In the genomic region with DNA sequence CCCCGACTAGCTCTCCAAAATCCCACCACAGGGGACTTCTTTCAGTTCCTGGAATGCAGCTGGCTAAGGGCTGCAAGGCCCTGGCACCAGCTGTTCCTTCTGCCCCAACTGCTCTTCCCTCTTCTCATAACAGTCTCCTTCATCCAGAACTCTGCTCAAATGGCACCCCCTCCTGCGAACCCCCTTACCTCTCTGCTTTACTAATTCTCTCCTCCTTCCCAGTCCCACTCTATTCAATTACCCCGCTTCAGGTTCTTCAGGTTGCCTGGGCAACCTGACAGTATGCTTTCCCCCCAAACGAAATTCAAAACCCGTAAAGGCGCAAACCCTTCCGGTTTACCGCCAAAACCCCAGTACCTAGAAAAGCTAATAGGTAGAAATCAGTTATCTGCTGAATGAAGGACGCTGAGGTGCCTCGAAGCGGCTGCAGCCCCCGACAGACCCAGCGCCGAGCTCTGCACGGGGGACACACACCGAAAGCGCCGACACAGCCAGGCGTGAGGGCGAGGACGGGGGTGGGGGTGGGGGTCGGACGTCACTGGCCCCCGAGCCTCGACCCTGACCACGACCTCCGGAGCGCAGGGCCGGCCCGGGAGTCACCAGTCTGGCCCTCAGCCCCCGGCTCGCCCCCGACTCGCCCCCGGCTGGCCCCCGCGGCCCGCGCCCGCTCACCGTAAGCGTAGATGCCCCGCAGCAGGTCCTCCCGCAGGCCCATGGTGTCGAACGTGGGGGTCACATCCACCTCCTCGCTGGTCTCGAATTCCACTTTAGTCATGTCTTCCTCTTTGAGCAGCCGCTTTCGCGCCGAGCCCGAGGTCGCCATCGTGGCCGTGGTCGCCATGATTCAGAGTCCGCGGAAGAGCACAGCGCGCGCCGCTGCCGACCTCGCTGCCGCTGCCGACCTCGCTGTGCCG, we compare ENCODE assay signal across 1 cellular context.
TF ChIP-seq lines count a peak whose summit lies in the region.

No MANE protein-coding gene starts in this region.

TF ChIP-seq in GM23338, 12 proteins besides CTCF, POLR2A, EP300 and RAD21:
- TF ChIP-seq, protein P1, sequence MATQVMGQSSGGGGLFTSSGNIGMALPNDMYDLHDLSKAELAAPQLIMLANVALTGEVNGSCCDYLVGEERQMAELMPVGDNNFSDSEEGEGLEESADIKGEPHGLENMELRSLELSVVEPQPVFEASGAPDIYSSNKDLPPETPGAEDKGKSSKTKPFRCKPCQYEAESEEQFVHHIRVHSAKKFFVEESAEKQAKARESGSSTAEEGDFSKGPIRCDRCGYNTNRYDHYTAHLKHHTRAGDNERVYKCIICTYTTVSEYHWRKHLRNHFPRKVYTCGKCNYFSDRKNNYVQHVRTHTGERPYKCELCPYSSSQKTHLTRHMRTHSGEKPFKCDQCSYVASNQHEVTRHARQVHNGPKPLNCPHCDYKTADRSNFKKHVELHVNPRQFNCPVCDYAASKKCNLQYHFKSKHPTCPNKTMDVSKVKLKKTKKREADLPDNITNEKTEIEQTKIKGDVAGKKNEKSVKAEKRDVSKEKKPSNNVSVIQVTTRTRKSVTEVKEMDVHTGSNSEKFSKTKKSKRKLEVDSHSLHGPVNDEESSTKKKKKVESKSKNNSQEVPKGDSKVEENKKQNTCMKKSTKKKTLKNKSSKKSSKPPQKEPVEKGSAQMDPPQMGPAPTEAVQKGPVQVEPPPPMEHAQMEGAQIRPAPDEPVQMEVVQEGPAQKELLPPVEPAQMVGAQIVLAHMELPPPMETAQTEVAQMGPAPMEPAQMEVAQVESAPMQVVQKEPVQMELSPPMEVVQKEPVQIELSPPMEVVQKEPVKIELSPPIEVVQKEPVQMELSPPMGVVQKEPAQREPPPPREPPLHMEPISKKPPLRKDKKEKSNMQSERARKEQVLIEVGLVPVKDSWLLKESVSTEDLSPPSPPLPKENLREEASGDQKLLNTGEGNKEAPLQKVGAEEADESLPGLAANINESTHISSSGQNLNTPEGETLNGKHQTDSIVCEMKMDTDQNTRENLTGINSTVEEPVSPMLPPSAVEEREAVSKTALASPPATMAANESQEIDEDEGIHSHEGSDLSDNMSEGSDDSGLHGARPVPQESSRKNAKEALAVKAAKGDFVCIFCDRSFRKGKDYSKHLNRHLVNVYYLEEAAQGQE (IDR thresholded peaks at IDR 0.05; ENCODE audit: unreplicated experiment), result no peak
- TF ChIP-seq EZH2 (IDR thresholded peaks at IDR 0.05; ENCODE audit: low read depth, unreplicated experiment) (no peak), ZNF331 (CRISPR knock-in tag; IDR thresholded peaks at IDR 0.05; ENCODE audit: low read depth) (no peak), ZNF462 (CRISPR knock-in tag; IDR thresholded peaks at IDR 0.05) (no peak), CREB1 (CRISPR knock-in tag; IDR thresholded peaks at IDR 0.05; ENCODE audit: low read depth) (peak; percentile 5; the same call in 1 of the 2 replicates), EZH2phosphoT487 (IDR thresholded peaks at IDR 0.05; ENCODE audit: unreplicated experiment) (no peak)
- TF ChIP-seq, protein P2, sequence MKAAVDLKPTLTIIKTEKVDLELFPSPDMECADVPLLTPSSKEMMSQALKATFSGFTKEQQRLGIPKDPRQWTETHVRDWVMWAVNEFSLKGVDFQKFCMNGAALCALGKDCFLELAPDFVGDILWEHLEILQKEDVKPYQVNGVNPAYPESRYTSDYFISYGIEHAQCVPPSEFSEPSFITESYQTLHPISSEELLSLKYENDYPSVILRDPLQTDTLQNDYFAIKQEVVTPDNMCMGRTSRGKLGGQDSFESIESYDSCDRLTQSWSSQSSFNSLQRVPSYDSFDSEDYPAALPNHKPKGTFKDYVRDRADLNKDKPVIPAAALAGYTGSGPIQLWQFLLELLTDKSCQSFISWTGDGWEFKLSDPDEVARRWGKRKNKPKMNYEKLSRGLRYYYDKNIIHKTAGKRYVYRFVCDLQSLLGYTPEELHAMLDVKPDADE (IDR thresholded peaks at IDR 0.05), result no peak
TF ChIP-seq in GM23338: peak in this region for 1.
